In genomic region chr4:143513314-143514211, GRCh38 we compare ENCODE assay signal across 8 cellular contexts.
DNase-seq lines count a peak whose midpoint lies in the region; ATAC-seq and TF ChIP-seq lines count a peak whose summit lies in the region.

SMARCA5 (plus strand) TSS chr4:143513702; CDS start chr4:143513925, 223 bp downstream.

- H3K4me1 Mint-ChIP-seq in central memory CD8-positive, alpha-beta T cell: peaks cover 36% of the 10 kb centered on the region

- H3K27me3 Mint-ChIP-seq in central memory CD8-positive, alpha-beta T cell: no peaks in the 10 kb centered on the region

- H3K4me3 ChIP-seq in AG09309 (ENCODE audit: control insufficient read depth, low read depth, low read length): peak within 1 kb of the TSS; percentile 86

- H3K4me3 Mint-ChIP-seq in central memory CD8-positive, alpha-beta T cell: peak within 1 kb of the TSS; percentile 96

- peak within 1 kb of the TSS; percentile 99 for H3K27ac Mint-ChIP-seq in central memory CD8-positive, alpha-beta T cell (ENCODE audit: low read depth)

- TF ChIP-seq CTCF in AG09309 (IDR thresholded peaks at IDR 0.05; ENCODE audit: control insufficient read depth, insufficient read depth, low read depth, low read length, missing control alignments): no peak

- H3K9me3 Mint-ChIP-seq in central memory CD8-positive, alpha-beta T cell: no peaks in the 10 kb centered on the region

- DNase-seq in AG09309 (ENCODE audit: low read depth): peak; percentile 91
- peak; percentile 97 to 98 for DNase-seq in NCI-H446 (lab: John Stamatoyannopoulos, UW)
- peak; percentile 86 for DNase-seq in activated CD4-positive, CD25-positive, alpha-beta regulatory T cell treated with anti-CD3 and anti-CD28 coated beads, Interleukin-2, amount 50 U/mL, for 16 hours (ENCODE audit: low read depth, low spot score)
- peak; percentile 88 to 94 for DNase-seq in central memory CD8-positive, alpha-beta T cell (ENCODE audit: low spot score in 2 of 2)
- DNase-seq in iris pigment epithelial cell (ENCODE audit: low read depth): peak; percentile 98
- DNase-seq in stimulated activated CD4-positive, alpha-beta T cell treated with anti-CD3 and anti-CD28 coated beads, Interleukin-12 subunit alpha, Interleukin-12 subunit beta, amount 100 ng/mL, for 24 hours (ENCODE audit: low read depth in 2 of 2): peak; percentile 89 to 94

- peaks cover 32% of the 10 kb centered on the region for H3K36me3 Mint-ChIP-seq in central memory CD8-positive, alpha-beta T cell (ENCODE audit: insufficient read depth)

- ATAC-seq in GM19025 (IDR thresholded peaks at IDR 0.05; ENCODE audit: low read depth, unreplicated experiment): peak; percentile 81
- ATAC-seq in HG03342 (IDR thresholded peaks at IDR 0.05; ENCODE audit: unreplicated experiment): peak; percentile 80
- ATAC-seq in central memory CD8-positive, alpha-beta T cell (replicated peaks; ENCODE audit: extremely low read depth, poor library complexity, severe bottlenecking): peak; percentile 82

Comparison
In these comparisons a context has a peak if more than half of its experiments do, and no peak if none do; other contexts are left out.
1. Peak in every context shown above with its lines: DNase-seq, ATAC-seq and H3K4me3 ChIP-seq.